Comparison of ENCODE assay signal across 19 cellular contexts in the genomic region with DNA sequence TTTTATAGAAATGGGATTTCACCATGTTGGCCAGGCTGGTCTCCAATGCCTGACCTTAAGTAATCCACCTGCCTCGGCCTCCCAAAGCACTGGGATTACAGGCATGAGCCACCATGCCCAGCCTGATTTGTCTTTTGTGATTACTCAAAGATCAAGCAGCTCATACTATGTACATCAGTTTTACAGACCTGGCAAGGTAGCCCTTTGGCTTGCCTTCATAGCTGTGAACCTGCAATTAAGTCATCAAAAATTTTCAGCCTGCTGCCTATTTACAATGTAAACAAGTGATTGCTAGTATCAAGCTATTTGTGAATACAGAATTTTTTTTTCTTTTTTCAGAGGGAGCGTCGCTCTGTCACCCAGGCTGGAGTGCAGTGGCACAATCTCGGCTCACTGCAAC. TPM values are rescaled to one million over a fixed set of nuclear protein-coding genes. Genes with fewer than 3 reads are reported as not detected.
A peak's percentile ranks its signal among the peaks of the same experiment; 100 is the strongest.
DNase-seq lines count a peak whose midpoint lies in the region; ATAC-seq and TF ChIP-seq lines count a peak whose summit lies in the region.
"Had no signal": no experiment of that assay in that cellular context is flagged by ENCODE, and none has a peak within 500 bp of the region (broad histone marks: within the 10 kb centered on the region; RNA-seq: fewer than 3 reads in every experiment).

No MANE protein-coding gene starts in this region.

- TF ChIP-seq CTCF in 22Rv1 (IDR thresholded peaks at IDR 0.05) (no peak), LNCaP clone FGC (IDR thresholded peaks at IDR 0.05; ENCODE audit: control insufficient read depth, extremely low read depth, insufficient read depth) (no peak), VCaP (conservative IDR thresholded peaks at IDR 0.05) (no peak)

- H3K27ac ChIP-seq in 22Rv1, result peak overlapping the region; percentile 67
- peak overlapping the region; percentile 71 for H3K27ac ChIP-seq in VCaP

- DNase-seq in LNCaP clone FGC (ENCODE audit: low read depth), result peak; percentile 99
- peak; percentile 4 for DNase-seq in NCI-H2081 treated with DMSO at 0.1 percent for 48 hours (lab: John Stamatoyannopoulos, UW)
- DNase-seq in cardiac septum (ENCODE audit: low spot score), result no peak
- DNase-seq in middle frontal gyrus (ENCODE audit: extremely low spot score, low spot score), result no peak
- DNase-seq: BE2C; C1 segment of cervical spinal cord; CD4-positive, alpha-beta T cell; DMS153; DMS79; GDM1; GOT3; H7 had no signal

- no peak for ATAC-seq in GM18867 (IDR thresholded peaks at IDR 0.05; ENCODE audit: unreplicated experiment)
- ATAC-seq in HG03135 (IDR thresholded peaks at IDR 0.05; ENCODE audit: unreplicated experiment), result no peak

- intact Hi-C loops in cardiac septum (cut with DNase I), result no loop called here

- H3K4me3 ChIP-seq in LNCaP clone FGC (ENCODE audit: low read depth, low read length), result no peak overlapping the region

RNA-seq across cellular contexts. Expression of a gene that starts 46.2 kb away (rescaled TPM):
- total RNA-seq in cardiac septum, result not detected
- total RNA-seq: A172; CD4-positive, alpha-beta T cell; Daoy; HT-29 had no signal

Comparison
In these comparisons a context has a peak if more than half of its experiments do, and no peak if none do; other contexts are left out.
1. DNase-seq: peak in LNCaP clone FGC (single experiment) and NCI-H2081 treated with DMSO at 0.1 percent for 48 hours (single experiment); none in cardiac septum (single experiment) and middle frontal gyrus (single experiment).